In genomic region chrX:50073601-50074000, GRCh38 we compare ENCODE assay signal across 20 cellular contexts.
"Had no signal": no experiment of that assay in that cellular context is flagged by ENCODE, and none has a peak within 500 bp of the region (broad histone marks: within the 10 kb centered on the region; RNA-seq: fewer than 3 reads in every experiment).

No MANE protein-coding gene starts in this region.

- H3K4me1 ChIP-seq: esophagus muscularis mucosa, foreskin keratinocyte, gastroesophageal sphincter, heart left ventricle, left ventricle myocardium inferior, lower lobe of right lung had no signal

- H3K27ac ChIP-seq: coronary artery, dorsolateral prefrontal cortex, esophagus muscularis mucosa, foreskin keratinocyte, gastroesophageal sphincter, heart left ventricle, hepatocyte, left ventricle myocardium inferior, lower lobe of right lung had no signal

- H3K27me3 ChIP-seq: esophagus muscularis mucosa, foreskin keratinocyte, gastroesophageal sphincter, hepatocyte had no signal

- H3K9me3 ChIP-seq: esophagus muscularis mucosa, gastroesophageal sphincter, heart left ventricle, left ventricle myocardium inferior, lower lobe of right lung, mucosa of descending colon had no signal

- DNase-seq: dermis blood vessel endothelial cell; dorsolateral prefrontal cortex; effector CD4-positive, alpha-beta T cell; effector memory CD4-positive, alpha-beta T cell; foreskin keratinocyte; heart left ventricle; hypothalamus; immature natural killer cell; islet precursor cell; kidney; kidney glomerular epithelial cell; left ventricle myocardium inferior; lower lobe of right lung; mesenchymal stem cell; mucosa of descending colon; naive B cell had no signal

- H3K4me3 ChIP-seq: coronary artery, dorsolateral prefrontal cortex, esophagus muscularis mucosa, gastroesophageal sphincter, heart left ventricle, hepatocyte, left ventricle myocardium inferior, lower lobe of right lung, mucosa of descending colon had no signal

- ATAC-seq: foreskin keratinocyte, gastroesophageal sphincter, heart left ventricle, lower lobe of right lung, mucosa of descending colon had no signal

- H3K36me3 ChIP-seq: esophagus muscularis mucosa, gastroesophageal sphincter, heart left ventricle, left ventricle myocardium inferior, lower lobe of right lung had no signal
